In the genomic region with DNA sequence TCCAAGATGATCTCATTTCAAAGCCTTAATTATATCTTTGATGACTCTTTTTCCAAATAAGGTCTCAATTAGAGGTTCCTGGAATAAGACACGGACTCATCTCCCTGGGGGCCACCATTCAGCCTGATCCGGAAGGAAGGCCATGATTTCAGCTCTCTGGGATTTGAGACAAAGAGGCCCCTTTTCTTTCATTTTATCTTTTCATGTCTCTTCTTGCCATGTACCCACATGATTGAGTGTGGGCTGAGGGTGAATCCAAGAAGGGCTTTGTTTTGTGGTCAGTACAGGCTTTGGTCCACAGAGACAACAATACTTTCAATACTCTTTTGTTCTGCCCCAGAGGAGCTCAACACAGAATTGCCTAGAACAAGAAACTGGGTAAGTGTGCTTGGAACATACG, we compare ENCODE assay signal across 16 cellular contexts.
DNase-seq lines count a peak whose midpoint lies in the region; ATAC-seq and TF ChIP-seq lines count a peak whose summit lies in the region.
"Had no signal": no experiment of that assay in that cellular context is flagged by ENCODE, and none has a peak within 500 bp of the region (broad histone marks: within the 10 kb centered on the region; RNA-seq: fewer than 3 reads in every experiment).

No MANE protein-coding gene starts in this region.

- H2AFZ ChIP-seq in mesenchymal stem cell (ENCODE audit: low read depth, low read length): no peak overlapping the region

- no peak overlapping the region for H3K4me2 ChIP-seq in mesenchymal stem cell (ENCODE audit: low read length, poor library complexity, severe bottlenecking)
- H3K4me2 ChIP-seq: A549 had no signal

- BruUV-seq in A673 (replicated peaks; lab: Mats Ljungman, UMichigan): no TSS peak

- H3K79me1 ChIP-seq in mesenchymal stem cell (replicated peaks; ENCODE audit: low read length, poor library complexity, severe bottlenecking): no peaks in the 10 kb centered on the region

- no peak overlapping the region for H3K14ac ChIP-seq in mesenchymal stem cell (ENCODE audit: low read length in 2 of 2)

- H2BK12ac ChIP-seq in mesenchymal stem cell (ENCODE audit: low read length in 2 of 2): no peak overlapping the region

- H3K9me3 ChIP-seq in A673 (ENCODE audit: low read depth, low read length, poor library complexity, severe bottlenecking) (no peaks in the 10 kb centered on the region), HUES64 (ENCODE audit: insufficient read depth, low read depth, low read length) (no peaks in the 10 kb centered on the region), mesenchymal stem cell (ENCODE audit: control insufficient read depth, low read length) (peaks cover 13% of the 10 kb centered on the region)
- H3K9me3 ChIP-seq: A549, esophagus squamous epithelium, SJCRH30 had no signal

- peak overlapping the region; percentile 41 for H2AK5ac ChIP-seq in mesenchymal stem cell (ENCODE audit: low read length, severe bottlenecking)

- H4K8ac ChIP-seq in mesenchymal stem cell (ENCODE audit: low read length): no peak overlapping the region

- intact Hi-C loops in A673 (cut with micrococcal nuclease; ENCODE audit: unreplicated experiment): no loop called here
- intact Hi-C loops in Right ventricle myocardium inferior (cut with DNase I): no loop called here

- no peak overlapping the region for H4K91ac ChIP-seq in mesenchymal stem cell (ENCODE audit: low read length)

- H3K4me1 ChIP-seq in A673 (ENCODE audit: insufficient read depth, low read length, poor library complexity, severe bottlenecking): peaks cover 12% of the 10 kb centered on the region
- H3K4me1 ChIP-seq in HUES64 (ENCODE audit: insufficient read depth, low read length): peaks cover 28% of the 10 kb centered on the region
- no peaks in the 10 kb centered on the region for H3K4me1 ChIP-seq in mesenchymal stem cell (ENCODE audit: control insufficient read depth, insufficient read depth, low read depth, low read length)
- H3K4me1 ChIP-seq: A549, esophagus squamous epithelium, SJCRH30 had no signal

- DNase-seq in A673 (ENCODE audit: low spot score): peak; percentile 83
- peak; percentile 48 for DNase-seq in epithelial cell of esophagus (ENCODE audit: low read depth)
- DNase-seq in mesenchymal stem cell: no peak
- no peak for DNase-seq in SHP77 treated with DMSO at 0.1 percent for 48 hours (lab: John Stamatoyannopoulos, UW)
- DNase-seq in Right ventricle myocardium inferior (ENCODE audit: missing footprints): no peak
- DNase-seq: CD4-positive, CD25-positive, alpha-beta regulatory T cell; esophagus squamous epithelium; KBM-7; NCI-H1930; SJCRH30 had no signal

- CTCF ChIA-PET in A673 (lab: Charles Lee): no interaction called here

- H2BK5ac ChIP-seq in mesenchymal stem cell (ENCODE audit: low read depth, low read length, poor library complexity, severe bottlenecking): no peak overlapping the region

- H3K27me3 ChIP-seq in A673 (replicated peaks; ENCODE audit: insufficient read depth, low read depth, low read length, poor library complexity) (no peaks in the 10 kb centered on the region), HUES64 (ENCODE audit: insufficient read depth, low read length) (no peaks in the 10 kb centered on the region), mesenchymal stem cell (ENCODE audit: control insufficient read depth in 1 of 2, insufficient read depth in 1 of 2, low read length in 2 of 2) (no peaks in the 10 kb centered on the region)
- H3K27me3 ChIP-seq: cardiac muscle cell, esophagus squamous epithelium, SJCRH30 had no signal

- H3K23ac ChIP-seq in mesenchymal stem cell (ENCODE audit: low read length in 2 of 2): no peak overlapping the region

- WGBS in HUES64: 52% methylated on average over 3 of the region's 3 CpGs
- WGBS in mesenchymal stem cell: 43% methylated on average over 3 of the region's 3 CpGs

- peak overlapping the region; percentile 21; the same call in 1 of the 2 replicates for H3K9ac ChIP-seq in HUES64 (ENCODE audit: low read depth, low read length)
- peak overlapping the region; percentile 91 for H3K9ac ChIP-seq in mesenchymal stem cell (ENCODE audit: low read length)

- no peak overlapping the region for H2BK15ac ChIP-seq in mesenchymal stem cell (ENCODE audit: low read depth, poor library complexity, severe bottlenecking)

- no peak overlapping the region for H2BK120ac ChIP-seq in mesenchymal stem cell (ENCODE audit: low read depth, low read length)

- no peak overlapping the region for H3K18ac ChIP-seq in mesenchymal stem cell (ENCODE audit: low read depth in 1 of 2, low read length in 2 of 2)

- ATAC-seq in GM19397 (IDR thresholded peaks at IDR 0.05; ENCODE audit: unreplicated experiment) (no peak), HG03520 (IDR thresholded peaks at IDR 0.05; ENCODE audit: unreplicated experiment) (no peak), Right ventricle myocardium inferior (no peak)
- ATAC-seq: A549; activated CD4-positive, CD25-positive, alpha-beta regulatory T cell treated with anti-CD3 and anti-CD28 coated beads, Interleukin-2, amount 50 U/mL, for 24 hours had no signal

- H3K4me3 ChIP-seq in A673 (ENCODE audit: low read depth, low read length, poor library complexity, severe bottlenecking) (no peak overlapping the region), HUES64 (ENCODE audit: low read length) (no peak overlapping the region), epithelial cell of esophagus (ENCODE audit: low read length) (no peak overlapping the region), mesenchymal stem cell (ENCODE audit: insufficient read depth in 1 of 2, low read depth in 1 of 2, low read length in 2 of 2) (peak overlapping the region in 1 of 2 experiments; percentile 86)
- H3K4me3 ChIP-seq: A549, cardiac muscle cell, esophagus squamous epithelium, SJCRH30 had no signal

- H3K36me3 ChIP-seq in A673 (ENCODE audit: insufficient read depth, low read length, poor library complexity, severe bottlenecking): no peaks in the 10 kb centered on the region
- H3K36me3 ChIP-seq in HUES64 (ENCODE audit: insufficient read depth, low read length): no peaks in the 10 kb centered on the region
- H3K36me3 ChIP-seq in mesenchymal stem cell (ENCODE audit: control insufficient read depth in 1 of 2, insufficient read depth in 2 of 2, low read depth in 1 of 2, low read length in 2 of 2): peaks cover 0 to 25% of the 10 kb centered on the region in 2 experiments
- H3K36me3 ChIP-seq: cardiac muscle cell, esophagus squamous epithelium, SJCRH30 had no signal

- TF ChIP-seq CTCF in A673 (conservative IDR thresholded peaks at IDR 0.05; ENCODE audit: low read depth, low read length) (no peak), epithelial cell of esophagus (IDR thresholded peaks at IDR 0.05; ENCODE audit: insufficient read depth, low read depth, low read length, missing control alignments) (no peak)

- H3K27ac ChIP-seq in A673 (ENCODE audit: low read depth, low read length, poor library complexity, severe bottlenecking) (peak overlapping the region; percentile 80), HUES64 (ENCODE audit: low read depth, low read length) (peak overlapping the region; percentile 84), mesenchymal stem cell (ENCODE audit: low read length, poor library complexity, severe bottlenecking) (no peak overlapping the region)
- H3K27ac ChIP-seq: A549, cardiac muscle cell, esophagus squamous epithelium, SJCRH30 had no signal

- H3K4ac ChIP-seq in mesenchymal stem cell (ENCODE audit: low read depth in 1 of 2, low read length in 2 of 2): no peak overlapping the region

- POLR2A ChIA-PET in A673 (lab: Charles Lee; ENCODE audit: low non-redundant PET): no interaction called here

Comparison
In these comparisons a context has a peak if more than half of its experiments do, and no peak if none do; other contexts are left out.
1. DNase-seq: peak in A673 (single experiment) and epithelial cell of esophagus (single experiment); none in mesenchymal stem cell (single experiment), SHP77 treated with DMSO at 0.1 percent for 48 hours (single experiment) and Right ventricle myocardium inferior (single experiment).